ENCODE assay signal across 11 cellular contexts in genomic region chr10:88525371-88526079, GRCh38. TPM values are rescaled to one million over a fixed set of nuclear protein-coding genes. Genes with fewer than 3 reads are reported as not detected.
DNase-seq lines count a peak whose midpoint lies in the region; ATAC-seq and TF ChIP-seq lines count a peak whose summit lies in the region.
"Had no signal": no experiment of that assay in that cellular context is flagged by ENCODE, and none has a peak within 500 bp of the region (broad histone marks: within the 10 kb centered on the region; RNA-seq: fewer than 3 reads in every experiment).

No MANE protein-coding gene starts in this region.

- no peaks in the 10 kb centered on the region for H3K79me2 ChIP-seq in GM23248 (ENCODE audit: insufficient read depth)
- H3K79me2 ChIP-seq in fibroblast of lung (ENCODE audit: control insufficient read depth, insufficient read depth, low read length): no peaks in the 10 kb centered on the region

- in situ Hi-C loops in GM23248 (cut with MboI): no loop called here

- H3K9ac ChIP-seq in GM23248 (no peak overlapping the region), fibroblast of lung (ENCODE audit: insufficient read depth, low read length) (no peak overlapping the region)

- H3K4me2 ChIP-seq in GM23248 (ENCODE audit: unreplicated experiment) (no peak overlapping the region), fibroblast of lung (ENCODE audit: extremely low read depth, insufficient read depth, low read length) (no peak overlapping the region)

- DNase-seq in GM23248 (peak; percentile 50), RKO (ENCODE audit: low spot score) (peak; percentile 15), fibroblast of lung (ENCODE audit: low read depth in 2 of 2) (peak; percentile 70 to 86), renal cortical epithelial cell (ENCODE audit: low read depth) (peak; percentile 89), vagina (ENCODE audit: extremely low spot score in 2 of 2) (no peak), right cardiac atrium (no peak), GM10248 (ENCODE audit: extremely low spot score) (no peak)
- no peak for DNase-seq in stimulated activated CD4-positive, alpha-beta T cell treated with anti-CD3 and anti-CD28 coated beads, Interleukin-4, amount 100 ng/mL, for 4 hours
- DNase-seq: NCI-H1092 treated with DMSO at 0.1 percent for 48 hours, occipital lobe, uterus had no signal

- H2AFZ ChIP-seq in GM23248 (no peak overlapping the region), fibroblast of lung (ENCODE audit: low read length) (no peak overlapping the region)

- H4K20me1 ChIP-seq in GM23248 (ENCODE audit: insufficient read depth): no peaks in the 10 kb centered on the region
- no peaks in the 10 kb centered on the region for H4K20me1 ChIP-seq in fibroblast of lung (ENCODE audit: control insufficient read depth, extremely low read depth, insufficient read depth, low read length)

- POLR2A ChIA-PET in GM10248 (lab: Yijun Ruan, JAX): no interaction called here

- no peak for TF ChIP-seq CTCF in fibroblast of lung (conservative IDR thresholded peaks at IDR 0.05 in 1 of 2, IDR thresholded peaks at IDR 0.05 in 1 of 2; ENCODE audit: low read depth in 1 of 2, low read length in 2 of 2)
- TF ChIP-seq CTCF in vagina (IDR thresholded peaks at IDR 0.05): no peak
- no peak for TF ChIP-seq CTCF in GM10248 (IDR thresholded peaks at IDR 0.05; ENCODE audit: control extremely low read depth, extremely low read depth, low read depth, missing control alignments)

- no peak for TF ChIP-seq POLR2A in vagina (IDR thresholded peaks at IDR 0.05)

- H3K4me3 ChIP-seq in GM23248 (no peak overlapping the region), fibroblast of lung (replicated peaks in 1 of 4; ENCODE audit: control extremely low read depth in 1 of 4, insufficient read depth in 1 of 4, low read depth in 3 of 4, low read length in 4 of 4) (no peak overlapping the region), vagina (no peak overlapping the region), right cardiac atrium (ENCODE audit: low read length) (no peak overlapping the region)
- H3K4me3 ChIP-seq: uterus had no signal

- 83 to 92% methylated on average over 3 of the region's 3 CpGs for WGBS in GM23248 (ENCODE audit: low coverage in 1 of 2, low lambda C conversion rate in 2 of 2, missing lambda C conversion rate in 2 of 2), 2 experiments
- WGBS in right cardiac atrium: 84% methylated on average over 3 of the region's 3 CpGs

- no peaks in the 10 kb centered on the region for H3K9me2 ChIP-seq in GM23248 (ENCODE audit: insufficient read depth)

- H3K27me3 ChIP-seq in GM23248 (replicated peaks; ENCODE audit: insufficient read depth): no peaks in the 10 kb centered on the region
- no peaks in the 10 kb centered on the region for H3K27me3 ChIP-seq in fibroblast of lung (ENCODE audit: control insufficient read depth, insufficient read depth, low read length)
- H3K27me3 ChIP-seq in vagina: no peaks in the 10 kb centered on the region
- H3K27me3 ChIP-seq in right cardiac atrium (ENCODE audit: control insufficient read depth, insufficient read depth): no peaks in the 10 kb centered on the region
- H3K27me3 ChIP-seq: uterus had no signal

- H3K36me3 ChIP-seq in GM23248 (ENCODE audit: low read depth) (no peaks in the 10 kb centered on the region), fibroblast of lung (ENCODE audit: control insufficient read depth, insufficient read depth, low read length) (no peaks in the 10 kb centered on the region), vagina (no peaks in the 10 kb centered on the region)
- H3K36me3 ChIP-seq: uterus had no signal

- H3K27ac ChIP-seq in GM23248: no peak overlapping the region
- no peak overlapping the region for H3K27ac ChIP-seq in fibroblast of lung (ENCODE audit: insufficient read depth, low read length)
- no peak overlapping the region for H3K27ac ChIP-seq in vagina
- no peak overlapping the region for H3K27ac ChIP-seq in right cardiac atrium (ENCODE audit: low read length)
- H3K27ac ChIP-seq: uterus had no signal

- peaks cover 5% of the 10 kb centered on the region; the same call in 1 of the 2 replicates for H3F3A ChIP-seq in GM23248 (ENCODE audit: insufficient read depth)

- H3K9me3 ChIP-seq in GM23248 (ENCODE audit: low read depth): no peaks in the 10 kb centered on the region
- no peaks in the 10 kb centered on the region for H3K9me3 ChIP-seq in fibroblast of lung (ENCODE audit: control insufficient read depth, insufficient read depth, low read depth, low read length)
- no peaks in the 10 kb centered on the region for H3K9me3 ChIP-seq in vagina
- H3K9me3 ChIP-seq in right cardiac atrium (ENCODE audit: control insufficient read depth, low read length): no peaks in the 10 kb centered on the region
- H3K9me3 ChIP-seq: uterus had no signal

- intact Hi-C loops in vagina (cut with DNase I) (no loop called here), right cardiac atrium (cut with DNase I) (no loop called here)

- ATAC-seq in right cardiac atrium: no peak

- peaks cover 6% of the 10 kb centered on the region; the same call in 1 of the 2 replicates for H3K4me1 ChIP-seq in GM23248 (ENCODE audit: insufficient read depth)
- no peaks in the 10 kb centered on the region for H3K4me1 ChIP-seq in fibroblast of lung (ENCODE audit: control insufficient read depth, extremely low read depth, insufficient read depth, low read length)
- H3K4me1 ChIP-seq in vagina: peaks cover 7% of the 10 kb centered on the region
- no peaks in the 10 kb centered on the region for H3K4me1 ChIP-seq in right cardiac atrium (ENCODE audit: control insufficient read depth, insufficient read depth, low read length)

- CTCF ChIA-PET in GM10248 (lab: Yijun Ruan, JAX): interaction anchor here (2.1 kb wide), 1 partner anchor 18 kb away, joined by 6 read pairs; no protein-coding TSS in a partner anchor

RNA-seq across cellular contexts. Expression of gene RNLS, which starts 57.6 kb away (rescaled TPM):
- 15.3 and 23.1 TPM in 2 replicates for total RNA-seq in GM23248 (2014; rRNA removed; shearing (Covaris generic))
- 9.3 and 11.5 TPM in 2 replicates for polyA plus RNA-seq in GM23248 (2016; fragmentation: Nextera tagmentation; extraction: Ambion mirVana)
- 11.3 and 16.5 TPM in 2 replicates for total RNA-seq in fibroblast of lung
- polyA plus RNA-seq in fibroblast of lung: 16.2 and 18.4 TPM in 2 replicates
- 11.6 TPM in 2 replicates for polyA plus RNA-seq in fibroblast of lung (2012)
- polyA minus RNA-seq in fibroblast of lung (ENCODE audit: low replicate concordance): 4.2 TPM in 1 of 2 replicates, not detected in the other
- 16.0 and 27.7 TPM in 2 replicates for total RNA-seq in renal cortical epithelial cell
- total RNA-seq in vagina: 13.3 TPM
- total RNA-seq in right cardiac atrium: 10 to 100 TPM; 16.2 to 20.8 (median 17.4) TPM
- polyA plus RNA-seq in right cardiac atrium: 11.1 TPM

Comparison
In these comparisons a context has a peak if more than half of its experiments do, and no peak if none do; other contexts are left out.
1. DNase-seq: peak in GM23248 (single experiment), RKO (single experiment), fibroblast of lung (2 of 2) and renal cortical epithelial cell (single experiment); none in vagina (0 of 2), right cardiac atrium (0 of 3), GM10248 (single experiment) and stimulated activated CD4-positive, alpha-beta T cell treated with anti-CD3 and anti-CD28 coated beads, Interleukin-4, amount 100 ng/mL, for 4 hours (0 of 2).